In the genomic region with DNA sequence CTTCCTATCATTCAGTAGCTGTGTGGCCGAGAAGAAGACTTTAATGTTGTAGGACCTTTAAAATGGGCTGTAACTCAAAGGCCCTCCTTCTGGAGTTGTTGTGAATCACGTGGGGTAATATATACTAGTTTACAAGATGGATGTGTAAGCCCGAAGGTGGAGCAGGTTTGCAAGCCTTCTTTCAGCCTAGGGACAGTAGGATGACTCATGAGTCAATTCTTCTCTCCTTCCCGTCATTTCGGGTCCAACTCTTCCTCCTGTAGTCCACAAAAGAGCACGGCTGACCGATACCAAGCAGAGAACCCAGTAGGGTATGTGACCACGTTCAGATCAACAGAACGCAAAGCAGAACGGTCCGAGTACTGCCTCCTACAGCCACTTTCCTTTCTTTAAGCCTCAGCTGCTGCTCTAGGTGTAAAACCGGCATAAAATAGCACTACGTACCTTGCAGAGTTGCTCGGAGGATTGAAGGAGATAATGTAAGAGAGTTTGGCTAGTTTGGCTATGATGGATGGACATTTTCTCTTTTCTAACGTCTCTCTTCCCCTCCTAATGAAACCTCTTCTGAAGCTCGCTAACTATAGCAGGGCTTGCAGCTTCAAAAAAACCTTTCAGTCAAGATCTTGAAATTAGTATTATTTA, we compare ENCODE assay signal across 1 cellular context.
A peak's percentile ranks its signal among the peaks of the same experiment; 100 is the strongest.
TF ChIP-seq lines count a peak whose summit lies in the region.

No MANE protein-coding gene starts in this region.

TF ChIP-seq in HEK293, 187 proteins besides CTCF, POLR2A, EP300 and RAD21 (continued from another document):
- TF ChIP-seq, protein P1, sequence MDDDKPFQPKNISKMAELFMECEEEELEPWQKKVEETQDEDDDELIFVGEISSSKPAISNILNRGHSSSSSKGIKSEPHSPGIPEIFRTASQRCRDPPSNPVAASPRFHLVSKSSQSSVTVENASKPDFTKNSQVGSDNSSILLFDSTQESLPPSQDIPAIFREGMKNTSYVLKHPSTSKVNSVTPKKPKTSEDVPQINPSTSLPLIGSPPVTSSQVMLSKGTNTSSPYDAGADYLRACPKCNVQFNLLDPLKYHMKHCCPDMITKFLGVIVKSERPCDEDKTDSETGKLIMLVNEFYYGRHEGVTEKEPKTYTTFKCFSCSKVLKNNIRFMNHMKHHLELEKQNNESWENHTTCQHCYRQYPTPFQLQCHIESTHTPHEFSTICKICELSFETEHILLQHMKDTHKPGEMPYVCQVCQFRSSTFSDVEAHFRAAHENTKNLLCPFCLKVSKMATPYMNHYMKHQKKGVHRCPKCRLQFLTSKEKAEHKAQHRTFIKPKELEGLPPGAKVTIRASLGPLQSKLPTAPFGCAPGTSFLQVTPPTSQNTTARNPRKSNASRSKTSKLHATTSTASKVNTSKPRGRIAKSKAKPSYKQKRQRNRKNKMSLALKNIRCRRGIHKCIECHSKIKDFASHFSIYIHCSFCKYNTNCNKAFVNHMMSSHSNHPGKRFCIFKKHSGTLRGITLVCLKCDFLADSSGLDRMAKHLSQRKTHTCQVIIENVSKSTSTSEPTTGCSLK (tag by site-specific recombination; IDR thresholded peaks at IDR 0.05): no peak
- TF ChIP-seq SETDB1 (IDR thresholded peaks at IDR 0.05; ENCODE audit: insufficient read length, low read length): no peak
- 0 out of 2 replicates have a peak, but pooled peaks have one; percentile 18 for TF ChIP-seq ZNF610 (tag by site-specific recombination; IDR thresholded peaks at IDR 0.05; ENCODE audit: borderline replicate concordance)
- no peak for TF ChIP-seq ZBTB21 (tag by site-specific recombination; IDR thresholded peaks at IDR 0.05)
- 0 out of 2 replicates have a peak, but pooled peaks have one; percentile 43 for TF ChIP-seq KLF8 (tag by site-specific recombination; IDR thresholded peaks at IDR 0.05)
- no peak for TF ChIP-seq ZNF140 (tag by site-specific recombination; IDR thresholded peaks at IDR 0.05)
- TF ChIP-seq ZNF48 (tag by site-specific recombination; IDR thresholded peaks at IDR 0.05): no peak
- TF ChIP-seq ZNF2 (tag by site-specific recombination; IDR thresholded peaks at IDR 0.05): peak; percentile 69; the same call in 1 of the 2 replicates
- TF ChIP-seq, protein P2, sequence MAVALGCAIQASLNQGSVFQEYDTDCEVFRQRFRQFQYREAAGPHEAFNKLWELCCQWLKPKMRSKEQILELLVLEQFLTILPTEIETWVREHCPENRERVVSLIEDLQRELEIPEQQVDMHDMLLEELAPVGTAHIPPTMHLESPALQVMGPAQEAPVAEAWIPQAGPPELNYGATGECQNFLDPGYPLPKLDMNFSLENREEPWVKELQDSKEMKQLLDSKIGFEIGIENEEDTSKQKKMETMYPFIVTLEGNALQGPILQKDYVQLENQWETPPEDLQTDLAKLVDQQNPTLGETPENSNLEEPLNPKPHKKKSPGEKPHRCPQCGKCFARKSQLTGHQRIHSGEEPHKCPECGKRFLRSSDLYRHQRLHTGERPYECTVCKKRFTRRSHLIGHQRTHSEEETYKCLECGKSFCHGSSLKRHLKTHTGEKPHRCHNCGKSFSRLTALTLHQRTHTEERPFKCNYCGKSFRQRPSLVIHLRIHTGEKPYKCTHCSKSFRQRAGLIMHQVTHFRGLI (tag by site-specific recombination; IDR thresholded peaks at IDR 0.05): no peak
- no peak for TF ChIP-seq ZNF529 (tag by site-specific recombination; IDR thresholded peaks at IDR 0.05; ENCODE audit: insufficient replicate concordance)
- peak; percentile 57; the same call in 1 of the 2 replicates for TF ChIP-seq TRIM28 (IDR thresholded peaks at IDR 0.05; ENCODE audit: borderline replicate concordance, low read length)
- no peak for TF ChIP-seq KLF16 (tag by site-specific recombination; IDR thresholded peaks at IDR 0.05)
- no peak for TF ChIP-seq HOXA7 (CRISPR knock-in tag; IDR thresholded peaks at IDR 0.05; ENCODE audit: borderline replicate concordance)
- no peak for TF ChIP-seq FEZF1 (tag by site-specific recombination; IDR thresholded peaks at IDR 0.05)
- TF ChIP-seq ZNF366 (tag by site-specific recombination; conservative IDR thresholded peaks at IDR 0.05): peak; percentile 82
- TF ChIP-seq, protein P3, sequence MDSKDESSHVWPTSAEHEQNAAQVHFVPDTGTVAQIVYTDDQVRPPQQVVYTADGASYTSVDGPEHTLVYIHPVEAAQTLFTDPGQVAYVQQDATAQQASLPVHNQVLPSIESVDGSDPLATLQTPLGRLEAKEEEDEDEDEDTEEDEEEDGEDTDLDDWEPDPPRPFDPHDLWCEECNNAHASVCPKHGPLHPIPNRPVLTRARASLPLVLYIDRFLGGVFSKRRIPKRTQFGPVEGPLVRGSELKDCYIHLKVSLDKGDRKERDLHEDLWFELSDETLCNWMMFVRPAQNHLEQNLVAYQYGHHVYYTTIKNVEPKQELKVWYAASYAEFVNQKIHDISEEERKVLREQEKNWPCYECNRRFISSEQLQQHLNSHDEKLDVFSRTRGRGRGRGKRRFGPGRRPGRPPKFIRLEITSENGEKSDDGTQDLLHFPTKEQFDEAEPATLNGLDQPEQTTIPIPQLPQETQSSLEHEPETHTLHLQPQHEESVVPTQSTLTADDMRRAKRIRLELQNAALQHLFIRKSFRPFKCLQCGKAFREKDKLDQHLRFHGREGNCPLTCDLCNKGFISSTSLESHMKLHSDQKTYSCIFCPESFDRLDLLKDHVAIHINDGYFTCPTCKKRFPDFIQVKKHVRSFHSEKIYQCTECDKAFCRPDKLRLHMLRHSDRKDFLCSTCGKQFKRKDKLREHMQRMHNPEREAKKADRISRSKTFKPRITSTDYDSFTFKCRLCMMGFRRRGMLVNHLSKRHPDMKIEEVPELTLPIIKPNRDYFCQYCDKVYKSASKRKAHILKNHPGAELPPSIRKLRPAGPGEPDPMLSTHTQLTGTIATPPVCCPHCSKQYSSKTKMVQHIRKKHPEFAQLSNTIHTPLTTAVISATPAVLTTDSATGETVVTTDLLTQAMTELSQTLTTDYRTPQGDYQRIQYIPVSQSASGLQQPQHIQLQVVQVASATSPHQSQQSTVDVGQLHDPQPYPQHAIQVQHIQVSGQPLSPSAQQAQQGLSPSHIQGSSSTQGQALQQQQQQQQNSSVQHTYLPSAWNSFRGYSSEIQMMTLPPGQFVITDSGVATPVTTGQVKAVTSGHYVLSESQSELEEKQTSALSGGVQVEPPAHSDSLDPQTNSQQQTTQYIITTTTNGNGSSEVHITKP (tag by site-specific recombination; IDR thresholded peaks at IDR 0.05): peak; percentile 46
- TF ChIP-seq ZNF501 (tag by site-specific recombination; IDR thresholded peaks at IDR 0.05): 0 out of 2 replicates have a peak, but pooled peaks have one; percentile 29
- no peak for TF ChIP-seq ZNF114 (tag by site-specific recombination; IDR thresholded peaks at IDR 0.05)
- no peak for TF ChIP-seq ZNF354C (tag by site-specific recombination; IDR thresholded peaks at IDR 0.05; ENCODE audit: borderline replicate concordance, low read depth)
- no peak for TF ChIP-seq MZF1 (tag by site-specific recombination; IDR thresholded peaks at IDR 0.05; ENCODE audit: borderline replicate concordance)
- TF ChIP-seq ZNF600 (tag by site-specific recombination; IDR thresholded peaks at IDR 0.05): peak; percentile 99
- peak; percentile 62; the same call in 1 of the 2 replicates for TF ChIP-seq ZBTB20 (tag by site-specific recombination; IDR thresholded peaks at IDR 0.05)
- TF ChIP-seq ZNF10 (tag by site-specific recombination; IDR thresholded peaks at IDR 0.05): no peak
- TF ChIP-seq, protein P4, sequence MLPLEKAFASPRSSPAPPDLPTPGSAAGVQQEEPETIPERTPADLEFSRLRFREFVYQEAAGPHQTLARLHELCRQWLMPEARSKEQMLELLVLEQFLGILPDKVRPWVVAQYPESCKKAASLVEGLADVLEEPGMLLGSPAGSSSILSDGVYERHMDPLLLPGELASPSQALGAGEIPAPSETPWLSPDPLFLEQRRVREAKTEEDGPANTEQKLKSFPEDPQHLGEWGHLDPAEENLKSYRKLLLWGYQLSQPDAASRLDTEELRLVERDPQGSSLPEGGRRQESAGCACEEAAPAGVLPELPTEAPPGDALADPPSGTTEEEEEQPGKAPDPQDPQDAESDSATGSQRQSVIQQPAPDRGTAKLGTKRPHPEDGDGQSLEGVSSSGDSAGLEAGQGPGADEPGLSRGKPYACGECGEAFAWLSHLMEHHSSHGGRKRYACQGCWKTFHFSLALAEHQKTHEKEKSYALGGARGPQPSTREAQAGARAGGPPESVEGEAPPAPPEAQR (tag by site-specific recombination; IDR thresholded peaks at IDR 0.05): no peak
- no peak for TF ChIP-seq ZBTB7A (tag by site-specific recombination; IDR thresholded peaks at IDR 0.05; ENCODE audit: low read depth)
- peak; percentile 70 for TF ChIP-seq PRDM1 (tag by site-specific recombination; IDR thresholded peaks at IDR 0.05)
- TF ChIP-seq, protein P5, sequence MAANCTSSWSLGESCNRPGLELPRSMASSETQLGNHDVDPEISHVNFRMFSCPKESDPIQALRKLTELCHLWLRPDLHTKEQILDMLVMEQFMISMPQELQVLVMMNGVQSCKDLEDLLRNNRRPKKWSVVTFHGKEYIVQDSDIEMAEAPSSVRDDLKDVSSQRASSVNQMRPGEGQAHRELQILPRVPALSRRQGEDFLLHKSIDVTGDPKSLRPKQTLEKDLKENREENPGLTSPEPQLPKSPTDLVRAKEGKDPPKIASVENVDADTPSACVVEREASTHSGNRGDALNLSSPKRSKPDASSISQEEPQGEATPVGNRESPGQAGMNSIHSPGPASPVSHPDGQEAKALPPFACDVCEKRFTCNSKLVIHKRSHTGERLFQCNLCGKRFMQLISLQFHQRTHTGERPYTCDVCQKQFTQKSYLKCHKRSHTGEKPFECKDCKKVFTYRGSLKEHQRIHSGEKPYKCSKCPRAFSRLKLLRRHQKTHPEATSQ (tag by site-specific recombination; IDR thresholded peaks at IDR 0.05): no peak
- TF ChIP-seq ZIC2 (tag by site-specific recombination; IDR thresholded peaks at IDR 0.05): no peak
- no peak for TF ChIP-seq ZNF843 (tag by site-specific recombination; IDR thresholded peaks at IDR 0.05)
- TF ChIP-seq SCRT1 (tag by site-specific recombination; IDR thresholded peaks at IDR 0.05; ENCODE audit: borderline replicate concordance): no peak
- TF ChIP-seq ZXDB (tag by site-specific recombination; IDR thresholded peaks at IDR 0.05): no peak
- peak; percentile 59 for TF ChIP-seq ZBTB8A (tag by site-specific recombination; IDR thresholded peaks at IDR 0.05)
- TF ChIP-seq KLF7 (tag by site-specific recombination; IDR thresholded peaks at IDR 0.05; ENCODE audit: borderline replicate concordance): no peak
- no peak for TF ChIP-seq ZNF146 (tag by site-specific recombination; IDR thresholded peaks at IDR 0.05)
- TF ChIP-seq ZBTB48 (tag by site-specific recombination; IDR thresholded peaks at IDR 0.05): 0 out of 2 replicates have a peak, but pooled peaks have one; percentile 35
- 0 out of 2 replicates have a peak, but pooled peaks have one; percentile 4 for TF ChIP-seq ZNF335 (tag by site-specific recombination; conservative IDR thresholded peaks at IDR 0.05)
- peak; percentile 40; the same call in 1 of the 2 replicates for TF ChIP-seq ZEB2 (tag by site-specific recombination; IDR thresholded peaks at IDR 0.05)
- TF ChIP-seq YY1 (tag by site-specific recombination; IDR thresholded peaks at IDR 0.05): no peak
- peak; percentile 98 for TF ChIP-seq ZNF223 (tag by site-specific recombination; IDR thresholded peaks at IDR 0.05)
- no peak for TF ChIP-seq ZBTB1 (tag by site-specific recombination; IDR thresholded peaks at IDR 0.05)
- 0 out of 2 replicates have a peak, but pooled peaks have one; percentile 15 for TF ChIP-seq ZNF324 (tag by site-specific recombination; IDR thresholded peaks at IDR 0.05)
